Comparison of ENCODE assay signal across 7 cellular contexts in the genomic region with DNA sequence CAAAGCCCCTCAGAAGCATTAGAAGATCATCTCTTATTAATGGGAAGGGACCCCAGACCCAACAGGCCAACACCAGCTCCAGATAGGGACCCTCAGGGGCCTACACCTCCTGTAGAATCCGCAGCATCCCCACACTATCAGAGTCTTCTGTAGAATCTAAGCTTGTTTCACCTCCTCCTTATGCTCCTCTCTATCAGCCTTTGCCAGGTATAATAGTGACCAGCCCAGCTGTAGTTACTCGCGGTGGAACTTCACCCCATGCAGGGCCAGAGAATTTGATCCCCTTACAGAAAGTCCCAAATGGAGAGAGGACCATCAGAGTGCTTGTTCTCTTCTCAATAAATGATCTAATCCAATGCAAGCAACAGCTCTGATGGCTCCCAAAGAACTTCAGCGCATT.
A peak's percentile ranks its signal among the peaks of the same experiment; 100 is the strongest.
DNase-seq lines count a peak whose midpoint lies in the region; ATAC-seq and TF ChIP-seq lines count a peak whose summit lies in the region.
"Not testable (repeated sequence)": the region's sequence is repeated elsewhere in the genome, so short reads cannot be mapped to it uniquely, and the experiment has no call there.

No MANE protein-coding gene starts in this region.

- H3K4me3 ChIP-seq in HAP-1, right atrium auricular region: not testable (repeated sequence)

- H3K36me3 ChIP-seq in HAP-1 (replicated peaks); right atrium auricular region: not testable (repeated sequence)

- H3K27ac ChIP-seq in right atrium auricular region, result not testable (repeated sequence)

- not testable (repeated sequence) for H3K4me1 ChIP-seq in HAP-1, right atrium auricular region

- ATAC-seq in sciatic nerve, result not testable (repeated sequence)

- TF ChIP-seq CTCF in right atrium auricular region (IDR thresholded peaks at IDR 0.05), result not testable (repeated sequence)

- in situ Hi-C loops in HAP-1 (cut with MboI; ENCODE audit: low sequenced_read_pairs), result not testable (repeated sequence)

- H3K9me3 ChIP-seq in HAP-1, right atrium auricular region: not testable (repeated sequence)

- DNase-seq in HAP-1 (ENCODE audit: low spot score in 2 of 2) (peak; percentile 2 to 7), ecto neural progenitor cell (ENCODE audit: low spot score) (peak; percentile 40), right atrium auricular region (ENCODE audit: low spot score) (peak; percentile 53), medulla oblongata (ENCODE audit: extremely low spot score) (peak; percentile 7), sciatic nerve (ENCODE audit: low spot score) (peak; percentile 54)
- DNase-seq in activated CD4-positive, alpha-beta T cell treated with anti-CD3 and anti-CD28 coated beads for 1 hour, result peak; percentile 6
- DNase-seq in activated naive CD4-positive, alpha-beta T cell treated with Interleukin-2 at 50 U/mL for 16 hours, result peak; percentile 7

- not testable (repeated sequence) for H3K27me3 ChIP-seq in HAP-1 (ENCODE audit: low read depth); right atrium auricular region

- intact Hi-C loops in sciatic nerve (cut with DNase I), result not testable (repeated sequence)
